Comparison of ENCODE assay signal across 7 cellular contexts in the genomic region with DNA sequence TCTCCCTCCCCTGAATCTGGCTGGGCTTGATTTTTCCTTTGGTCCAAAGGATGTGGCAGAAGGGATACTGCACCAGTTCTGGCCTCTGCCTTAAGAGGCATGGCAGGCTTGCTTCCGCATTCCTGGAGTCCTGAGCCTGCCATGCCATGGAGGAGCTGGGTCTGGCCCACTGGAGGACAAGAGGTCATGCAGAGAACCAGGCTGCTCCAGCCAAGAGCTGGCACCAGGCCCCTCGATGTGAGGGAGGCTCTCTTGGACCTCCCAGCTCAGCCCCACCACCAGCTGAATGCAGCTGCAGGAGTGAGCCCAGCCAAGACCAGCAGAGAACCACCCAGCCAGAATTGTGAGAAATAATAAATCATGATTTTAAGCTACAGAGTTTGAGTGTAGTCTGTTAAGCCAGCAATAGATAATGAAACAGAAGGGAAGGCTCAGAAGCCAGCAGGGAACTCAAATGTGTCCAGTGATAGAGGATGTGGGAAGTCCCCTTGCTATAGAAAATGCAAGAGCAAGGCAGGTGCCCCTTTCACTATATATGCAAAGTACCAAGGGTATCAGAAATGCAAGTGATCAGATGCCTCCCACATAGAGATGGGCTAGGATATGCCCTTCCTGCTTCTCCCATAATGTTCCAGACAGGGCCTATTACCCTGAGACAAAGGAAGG.
DNase-seq lines count a peak whose midpoint lies in the region; ATAC-seq lines count a peak whose summit lies in the region.

No MANE protein-coding gene starts in this region.

- no peak for DNase-seq in natural killer cell treated with Interleukin-12 subunit alpha and Interleukin-12 subunit beta and Interleukin-15 and Interleukin-18, amount 100 ng/mL, for 72 hours (ENCODE audit: low spot score)
- no peak for DNase-seq in activated effector memory CD4-positive, alpha-beta T cell treated with anti-CD3 and anti-CD28 coated beads, Interleukin-2, amount 50 U/mL, for 16 hours

- no peaks in the 10 kb centered on the region for H3K27me3 Mint-ChIP-seq in T-helper 1 cell treated with Interleukin-12 subunit alpha and Interleukin-12 subunit beta and Interleukin-4 antibody, amounts not matched to agents 30 μg/mL and 1 μg/mL, for 36 hours (ENCODE audit: low read depth)
- H3K27me3 Mint-ChIP-seq in natural killer cell treated with Interleukin-12 subunit alpha and Interleukin-12 subunit beta and Interleukin-15 and Interleukin-18, amount 100 ng/mL, for 72 hours, result no peaks in the 10 kb centered on the region

- peaks cover 57% of the 10 kb centered on the region for H3K4me1 Mint-ChIP-seq in T-helper 1 cell treated with Interleukin-12 subunit alpha and Interleukin-12 subunit beta and Interleukin-4 antibody, amounts not matched to agents 30 μg/mL and 1 μg/mL, for 36 hours (ENCODE audit: low read depth)
- peaks cover 55 to 56% of the 10 kb centered on the region in 2 donors for H3K4me1 Mint-ChIP-seq in natural killer cell treated with Interleukin-12 subunit alpha and Interleukin-12 subunit beta and Interleukin-15 and Interleukin-18, amount 100 ng/mL, for 72 hours (ENCODE audit: low read depth in 2 of 2)

- H3K4me3 Mint-ChIP-seq in T-helper 1 cell treated with Interleukin-12 subunit alpha and Interleukin-12 subunit beta and Interleukin-4 antibody, amounts not matched to agents 30 μg/mL and 1 μg/mL, for 36 hours, result peak overlapping the region; percentile 0
- H3K4me3 Mint-ChIP-seq in natural killer cell treated with Interleukin-12 subunit alpha and Interleukin-12 subunit beta and Interleukin-15 and Interleukin-18, amount 100 ng/mL, for 72 hours, result peak overlapping the region; percentile 13

- peaks cover 6% of the 10 kb centered on the region for H3K9me3 Mint-ChIP-seq in T-helper 1 cell treated with Interleukin-12 subunit alpha and Interleukin-12 subunit beta and Interleukin-4 antibody, amounts not matched to agents 30 μg/mL and 1 μg/mL, for 36 hours
- H3K9me3 Mint-ChIP-seq in natural killer cell treated with Interleukin-12 subunit alpha and Interleukin-12 subunit beta and Interleukin-15 and Interleukin-18, amount 100 ng/mL, for 72 hours, result no peaks in the 10 kb centered on the region

- ATAC-seq in GM18519 (IDR thresholded peaks at IDR 0.05; ENCODE audit: low FRiP score, unreplicated experiment) (peak; percentile 38), GM21825 (IDR thresholded peaks at IDR 0.05; ENCODE audit: unreplicated experiment) (peak; percentile 52), HG03280 (IDR thresholded peaks at IDR 0.05; ENCODE audit: unreplicated experiment) (no peak), HG03097 (IDR thresholded peaks at IDR 0.05; ENCODE audit: low FRiP score, unreplicated experiment) (no peak)
- ATAC-seq in natural killer cell treated with Interleukin-12 subunit alpha and Interleukin-12 subunit beta and Interleukin-15 and Interleukin-18, amount 100 ng/mL, for 72 hours, result peak; percentile 37 to 60

- peaks cover 13% of the 10 kb centered on the region for H3K36me3 Mint-ChIP-seq in T-helper 1 cell treated with Interleukin-12 subunit alpha and Interleukin-12 subunit beta and Interleukin-4 antibody, amounts not matched to agents 30 μg/mL and 1 μg/mL, for 36 hours (ENCODE audit: low read depth)
- no peaks in the 10 kb centered on the region for H3K36me3 Mint-ChIP-seq in natural killer cell treated with Interleukin-12 subunit alpha and Interleukin-12 subunit beta and Interleukin-15 and Interleukin-18, amount 100 ng/mL, for 72 hours

- peak overlapping the region; percentile 76 for H3K27ac Mint-ChIP-seq in T-helper 1 cell treated with Interleukin-12 subunit alpha and Interleukin-12 subunit beta and Interleukin-4 antibody, amounts not matched to agents 30 μg/mL and 1 μg/mL, for 36 hours
- H3K27ac Mint-ChIP-seq in natural killer cell treated with Interleukin-12 subunit alpha and Interleukin-12 subunit beta and Interleukin-15 and Interleukin-18, amount 100 ng/mL, for 72 hours, result peak overlapping the region; percentile 38 to 79

Comparison
In these comparisons a context has a peak if more than half of its experiments do, and no peak if none do; other contexts are left out.
1. ATAC-seq: peak in GM18519 (single experiment), GM21825 (single experiment) and natural killer cell treated with Interleukin-12 subunit alpha and Interleukin-12 subunit beta and Interleukin-15 and Interleukin-18, amount 100 ng/mL, for 72 hours (2 of 2); none in HG03280 (single experiment) and HG03097 (single experiment).